Comparison of ENCODE assay signal across 12 cellular contexts in genomic region chr14:92897922-92898599, GRCh38. TPM values are rescaled to one million over a fixed set of nuclear protein-coding genes. Genes with fewer than 3 reads are reported as not detected.
DNase-seq lines count a peak whose midpoint lies in the region; ATAC-seq and TF ChIP-seq lines count a peak whose summit lies in the region.
"Had no signal": no experiment of that assay in that cellular context is flagged by ENCODE, and none has a peak within 500 bp of the region (broad histone marks: within the 10 kb centered on the region; RNA-seq: fewer than 3 reads in every experiment).

No MANE protein-coding gene starts in this region.

- no peak overlapping the region for H3K4me3 ChIP-seq in fibroblast of mammary gland (ENCODE audit: control insufficient read depth, low read depth, low read length)
- H3K4me3 ChIP-seq: SJSA1 had no signal

- peaks cover 13% of the 10 kb centered on the region for H3K4me1 Mint-ChIP-seq in activated CD8-positive, alpha-beta memory T cell treated with anti-CD3 and anti-CD28 coated beads, Interleukin-2, amount 10 ng/mL, durations not matched to agents 7 days and 5 days

- no peak for DNase-seq in activated CD4-positive, CD25-positive, alpha-beta regulatory T cell treated with anti-CD3 and anti-CD28 coated beads, Interleukin-2, amount 50 U/mL, for 72 hours
- peak; percentile 67 for DNase-seq in activated CD8-positive, alpha-beta memory T cell treated with anti-CD3 and anti-CD28 coated beads, Interleukin-2, amount 10 ng/mL, durations not matched to agents 7 days and 5 days
- DNase-seq in fibroblast of mammary gland (ENCODE audit: low read depth): peak; percentile 10
- DNase-seq in stimulated activated CD8-positive, alpha-beta memory T cell treated with anti-CD3 and anti-CD28 coated beads, Interleukin-4, amount 100 ng/mL, for 48 hours: peak; percentile 64
- no peak for DNase-seq in NCI-H2081 (lab: John Stamatoyannopoulos, UW)
- DNase-seq in D341Med (ENCODE audit: low spot score): no peak
- DNase-seq in KG1 (lab: John Stamatoyannopoulos, UW): no peak
- DNase-seq: NCI-H446 treated with DMSO at 0.1 percent for 48 hours had no signal

- no peaks in the 10 kb centered on the region for H3K36me3 Mint-ChIP-seq in activated CD8-positive, alpha-beta memory T cell treated with anti-CD3 and anti-CD28 coated beads, Interleukin-2, amount 10 ng/mL, durations not matched to agents 7 days and 5 days

- peaks cover 2% of the 10 kb centered on the region for H3K9me3 Mint-ChIP-seq in activated CD8-positive, alpha-beta memory T cell treated with anti-CD3 and anti-CD28 coated beads, Interleukin-2, amount 10 ng/mL, durations not matched to agents 7 days and 5 days (ENCODE audit: low read depth)

- peaks cover 22% of the 10 kb centered on the region for H3K27me3 Mint-ChIP-seq in activated CD8-positive, alpha-beta memory T cell treated with anti-CD3 and anti-CD28 coated beads, Interleukin-2, amount 10 ng/mL, durations not matched to agents 7 days and 5 days

- CTCF ChIA-PET in activated CD8-positive, alpha-beta memory T cell treated with anti-CD3 and anti-CD28 coated beads, Interleukin-2, amount 10 ng/mL, durations not matched to agents 7 days and 5 days (lab: Charles Lee): interaction anchor here (0.8 to 1.0 kb wide), 2 partner anchors 12 to 35 kb away, joined by 3 read pairs; no protein-coding TSS in a partner anchor

- ATAC-seq in activated CD4-positive, CD25-positive, alpha-beta regulatory T cell treated with anti-CD3 and anti-CD28 coated beads, Interleukin-2, amount 50 U/mL, for 24 hours: peak; percentile 87 to 91
- ATAC-seq in activated CD8-positive, alpha-beta memory T cell treated with anti-CD3 and anti-CD28 coated beads, Interleukin-2, amount 10 ng/mL, durations not matched to agents 7 days and 5 days: peak; percentile 93

- TF ChIP-seq CTCF in fibroblast of mammary gland (conservative IDR thresholded peaks at IDR 0.05; ENCODE audit: control insufficient read depth, insufficient read depth, low read depth, low read length): no peak

- H3K4me3 Mint-ChIP-seq in activated CD8-positive, alpha-beta memory T cell treated with anti-CD3 and anti-CD28 coated beads, Interleukin-2, amount 10 ng/mL, durations not matched to agents 7 days and 5 days: peak overlapping the region; percentile 24

- peak overlapping the region; percentile 61 for H3K27ac Mint-ChIP-seq in activated CD8-positive, alpha-beta memory T cell treated with anti-CD3 and anti-CD28 coated beads, Interleukin-2, amount 10 ng/mL, durations not matched to agents 7 days and 5 days

RNA-seq across cellular contexts. Expression of gene CHGA, which starts 24.9 kb away (rescaled TPM):
- not detected for total RNA-seq in activated CD8-positive, alpha-beta memory T cell treated with anti-CD3 and anti-CD28 coated beads, Interleukin-2, amount 10 ng/mL, durations not matched to agents 7 days and 5 days
- total RNA-seq: A172, lung microvascular endothelial cell, SJSA1 had no signal

Comparison
In these comparisons a context has a peak if more than half of its experiments do, and no peak if none do; other contexts are left out.
1. DNase-seq: peak in activated CD8-positive, alpha-beta memory T cell treated with anti-CD3 and anti-CD28 coated beads, Interleukin-2, amount 10 ng/mL, durations not matched to agents 7 days and 5 days (single experiment), fibroblast of mammary gland (single experiment) and stimulated activated CD8-positive, alpha-beta memory T cell treated with anti-CD3 and anti-CD28 coated beads, Interleukin-4, amount 100 ng/mL, for 48 hours (single experiment); none in activated CD4-positive, CD25-positive, alpha-beta regulatory T cell treated with anti-CD3 and anti-CD28 coated beads, Interleukin-2, amount 50 U/mL, for 72 hours (single experiment), NCI-H2081 (0 of 2), D341Med (single experiment) and KG1 (single experiment).